ENCODE assay signal across 20 cellular contexts in the genomic region with DNA sequence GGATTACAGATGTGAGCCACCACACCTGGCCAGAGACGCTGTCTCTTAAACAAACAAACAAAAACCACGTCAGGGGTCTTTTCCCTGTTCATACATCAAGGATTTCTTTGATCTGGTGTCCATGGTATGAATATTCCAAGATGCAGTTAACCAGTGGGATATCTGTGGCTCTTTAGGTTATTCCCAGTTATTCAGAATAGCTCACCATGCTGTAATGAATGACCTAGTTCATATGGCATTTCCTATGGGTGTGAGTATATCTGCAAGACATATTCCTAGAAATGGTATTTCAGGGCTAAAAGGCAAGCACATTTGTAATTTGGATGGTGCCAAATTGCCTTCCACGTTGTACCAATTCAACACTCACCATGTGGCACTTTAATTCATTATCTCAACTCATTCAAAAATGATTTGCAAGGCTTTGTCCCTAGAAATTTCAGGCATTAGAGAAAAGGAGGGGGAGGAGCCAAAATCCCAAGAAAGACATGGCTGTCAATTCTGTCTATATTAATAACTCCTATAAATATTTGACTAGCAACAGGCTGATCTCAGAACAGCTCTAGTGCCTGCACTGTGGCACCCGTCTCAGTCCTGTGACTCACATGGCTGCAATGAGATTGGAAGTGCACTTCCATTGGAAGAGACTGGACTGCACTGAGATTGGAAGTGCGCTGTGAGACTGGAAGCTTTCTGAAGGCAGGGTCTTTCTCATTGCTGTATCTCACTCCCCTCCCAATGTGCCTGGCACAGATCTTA. TPM values are rescaled to one million over a fixed set of nuclear protein-coding genes. Genes with fewer than 3 reads are reported as not detected.
DNase-seq lines count a peak whose midpoint lies in the region; ATAC-seq, FAIRE-seq and TF ChIP-seq lines count a peak whose summit lies in the region.
"Had no signal": no experiment of that assay in that cellular context is flagged by ENCODE, and none has a peak within 500 bp of the region (broad histone marks: within the 10 kb centered on the region; RNA-seq: fewer than 3 reads in every experiment).

No MANE protein-coding gene starts in this region.

- H3K27ac ChIP-seq in RWPE2 (ENCODE audit: poor library complexity, severe bottlenecking) (peak overlapping the region; percentile 70), endodermal cell (ENCODE audit: low read depth, low read length) (no peak overlapping the region)
- H3K27ac ChIP-seq: hepatocyte, tibial nerve, VCaP had no signal

- H3K4me1 Mint-ChIP-seq in endodermal cell: peaks cover 10% of the 10 kb centered on the region

- no peak for TF ChIP-seq POLR2A in H54 (IDR thresholded peaks at IDR 0.05; ENCODE audit: low read depth, low read length)
- no peak for TF ChIP-seq POLR2A in GM12891 (IDR thresholded peaks at IDR 0.05; ENCODE audit: low read depth, low read length)

- no peaks in the 10 kb centered on the region for H3K36me3 Mint-ChIP-seq in endodermal cell (ENCODE audit: low read depth)
- H3K36me3 Mint-ChIP-seq: CD8-positive, alpha-beta memory T cell; natural killer cell had no signal

- H3K4me1 ChIP-seq in RWPE2 (ENCODE audit: insufficient read depth, poor library complexity, severe bottlenecking) (peaks cover 12% of the 10 kb centered on the region), skeletal muscle satellite cell (ENCODE audit: control insufficient read depth, insufficient read depth, low read length) (peaks cover 12% of the 10 kb centered on the region), endodermal cell (ENCODE audit: control insufficient read depth, insufficient read depth, low read length) (no peaks in the 10 kb centered on the region)

- H3K27ac Mint-ChIP-seq in endodermal cell: no peak overlapping the region
- H3K27ac Mint-ChIP-seq: IgD-negative memory B cell, natural killer cell had no signal

- H3K9ac ChIP-seq in skeletal muscle satellite cell (ENCODE audit: low read depth, low read length): no peak overlapping the region
- H3K9ac ChIP-seq in endodermal cell (ENCODE audit: extremely low read depth, low read length, poor library complexity, severe bottlenecking): no peak overlapping the region

- peak; percentile 62 for DNase-seq in H54 (ENCODE audit: insufficient read length, low spot score)
- DNase-seq in RWPE2 (ENCODE audit: low spot score): no peak
- peak; percentile 81 for DNase-seq in epithelial cell of esophagus (ENCODE audit: low read depth)
- DNase-seq in GM12891 (ENCODE audit: insufficient read length, low spot score): no peak
- DNase-seq in endodermal cell: no peak
- DNase-seq in iPS-NIHi7 (ENCODE audit: extremely low spot score): no peak
- DNase-seq: activated naive CD4-positive, alpha-beta T cell; caudate nucleus; CD8-positive, alpha-beta memory T cell; GDM1; natural killer cell; NCI-H1105; NCI-H446 had no signal

- H3K4me3 ChIP-seq in RWPE2 (ENCODE audit: severe bottlenecking) (no peak overlapping the region), epithelial cell of esophagus (ENCODE audit: low read length) (no peak overlapping the region), skeletal muscle satellite cell (ENCODE audit: low read length) (no peak overlapping the region), endodermal cell (ENCODE audit: low read length) (no peak overlapping the region)
- H3K4me3 ChIP-seq: hepatocyte, tibial nerve had no signal

- 78 to 89% methylated on average over 3 to 5 of the region's 5 CpGs for WGBS in endodermal cell (ENCODE audit: insufficient coverage in 1 of 2, insufficient read length in 1 of 2), 2 experiments

- peaks cover 3% of the 10 kb centered on the region for H3K27me3 Mint-ChIP-seq in endodermal cell (ENCODE audit: insufficient read depth)
- H3K27me3 Mint-ChIP-seq: CD8-positive, alpha-beta memory T cell; IgD-negative memory B cell had no signal

- peak; percentile 89 for FAIRE-seq in H54 (lab: Jason Lieb, UNC)
- no peak for FAIRE-seq in GM12891 (lab: Jason Lieb, UNC)
- FAIRE-seq: endometrium had no signal

- H3K4me2 ChIP-seq in skeletal muscle satellite cell (ENCODE audit: low read length): peak overlapping the region; percentile 64
- H3K4me2 ChIP-seq: hepatocyte had no signal

- no peaks in the 10 kb centered on the region for H3K9me3 ChIP-seq in RWPE2 (ENCODE audit: severe bottlenecking)
- H3K9me3 ChIP-seq in skeletal muscle satellite cell (replicated peaks; ENCODE audit: low read length): no peaks in the 10 kb centered on the region
- peaks cover 7% of the 10 kb centered on the region for H3K9me3 ChIP-seq in endodermal cell (ENCODE audit: control insufficient read depth, low read length)
- H3K9me3 ChIP-seq: tibial nerve had no signal

- no peak overlapping the region for H3K4me3 Mint-ChIP-seq in endodermal cell
- H3K4me3 Mint-ChIP-seq: CD8-positive, alpha-beta memory T cell; natural killer cell had no signal

- H3K36me3 ChIP-seq in RWPE2 (ENCODE audit: low read depth): no peaks in the 10 kb centered on the region
- H3K36me3 ChIP-seq in skeletal muscle satellite cell (ENCODE audit: insufficient read depth, low read length): no peaks in the 10 kb centered on the region
- no peaks in the 10 kb centered on the region for H3K36me3 ChIP-seq in endodermal cell (ENCODE audit: control insufficient read depth, insufficient read depth, low read length)
- H3K36me3 ChIP-seq: tibial nerve had no signal

- ATAC-seq in RWPE2 (ENCODE audit: low read depth): peak; percentile 91
- ATAC-seq: left lobe of liver, natural killer cell had no signal

- no peaks in the 10 kb centered on the region for H3K9me3 Mint-ChIP-seq in endodermal cell
- H3K9me3 Mint-ChIP-seq: CD8-positive, alpha-beta memory T cell; natural killer cell had no signal

- TF ChIP-seq CTCF in RWPE2 (IDR thresholded peaks at IDR 0.05; ENCODE audit: poor library complexity, severe bottlenecking) (no peak), epithelial cell of esophagus (IDR thresholded peaks at IDR 0.05; ENCODE audit: insufficient read depth, low read depth, low read length, missing control alignments) (no peak), endodermal cell (conservative IDR thresholded peaks at IDR 0.05) (no peak)

- no peaks in the 10 kb centered on the region for H3K27me3 ChIP-seq in RWPE2 (ENCODE audit: insufficient read depth, poor library complexity, severe bottlenecking)
- H3K27me3 ChIP-seq in skeletal muscle satellite cell (ENCODE audit: control insufficient read depth, insufficient read depth, low read length): no peaks in the 10 kb centered on the region
- no peaks in the 10 kb centered on the region for H3K27me3 ChIP-seq in endodermal cell (ENCODE audit: control insufficient read depth, insufficient read depth, low read length, poor library complexity, severe bottlenecking)
- H3K27me3 ChIP-seq: hepatocyte, tibial nerve had no signal

TF ChIP-seq in GM12891, 5 proteins besides CTCF, POLR2A, EP300 and RAD21:
- TF ChIP-seq POLR2AphosphoS5 (IDR thresholded peaks at IDR 0.05; ENCODE audit: low read depth, low read length) (no peak), SPI1 (IDR thresholded peaks at IDR 0.05; ENCODE audit: low read depth, low read length) (no peak), TAF1 (IDR thresholded peaks at IDR 0.05; ENCODE audit: low read depth, low read length) (no peak), POU2F2 (IDR thresholded peaks at IDR 0.05; ENCODE audit: low read depth, low read length) (no peak), PAX5 (IDR thresholded peaks at IDR 0.05; ENCODE audit: insufficient read depth, low read length, severe bottlenecking) (no peak)

RNA-seq across cellular contexts. Expression of a gene that starts 6.0 kb away (rescaled TPM):
- 38.0 and 51.1 TPM in 2 replicates for total RNA-seq in skeletal muscle satellite cell (2012; rRNA removed)
- polyA plus RNA-seq in GM12891 (2012; ENCODE audit: low read depth, missing spikeins): 247 TPM
- 100 to 1,000 TPM; 543 to 585 TPM for total RNA-seq in endodermal cell
- polyA plus RNA-seq in endodermal cell (2013, experiment 1 of 2): 1,221 TPM
- 1,270 TPM for polyA plus RNA-seq in endodermal cell (2013, experiment 2 of 2)

RNA-seq across cellular contexts. Expression of a gene that starts 36.7 kb away (rescaled TPM):
- 5.1 and 5.9 TPM in 2 replicates for total RNA-seq in skeletal muscle satellite cell (2012; rRNA removed)
- polyA plus RNA-seq in GM12891 (2012; ENCODE audit: low read depth, missing spikeins): 7.8 TPM
- total RNA-seq in endodermal cell: 10 to 100 TPM; 11.7 to 15.0 TPM
- polyA plus RNA-seq in endodermal cell (2013, experiment 1 of 2): 5.5 TPM
- polyA plus RNA-seq in endodermal cell (2013, experiment 2 of 2): 5.7 TPM

RNA-seq across cellular contexts. Expression of a gene that starts 53.0 kb away (rescaled TPM):
- 2.3 and 4.6 TPM in 2 replicates for total RNA-seq in skeletal muscle satellite cell (2012; rRNA removed)
- polyA plus RNA-seq in GM12891 (2012; ENCODE audit: low read depth, missing spikeins): 4.4 TPM
- 10 to 100 TPM; 14.3 to 19.5 TPM for total RNA-seq in endodermal cell
- 8.0 TPM for polyA plus RNA-seq in endodermal cell (2013, experiment 1 of 2)
- polyA plus RNA-seq in endodermal cell (2013, experiment 2 of 2): 7.4 TPM
- total RNA-seq: left lobe of liver, tibial nerve had no signal
- polyA plus RNA-seq: CD8-positive, alpha-beta memory T cell; IgD-negative memory B cell had no signal

Comparison
In these comparisons a context has a peak if more than half of its experiments do, and no peak if none do; other contexts are left out.
1. DNase-seq: peak in H54 (single experiment) and epithelial cell of esophagus (single experiment); none in RWPE2 (single experiment), GM12891 (single experiment), endodermal cell (single experiment) and iPS-NIHi7 (single experiment).